In the genomic region with DNA sequence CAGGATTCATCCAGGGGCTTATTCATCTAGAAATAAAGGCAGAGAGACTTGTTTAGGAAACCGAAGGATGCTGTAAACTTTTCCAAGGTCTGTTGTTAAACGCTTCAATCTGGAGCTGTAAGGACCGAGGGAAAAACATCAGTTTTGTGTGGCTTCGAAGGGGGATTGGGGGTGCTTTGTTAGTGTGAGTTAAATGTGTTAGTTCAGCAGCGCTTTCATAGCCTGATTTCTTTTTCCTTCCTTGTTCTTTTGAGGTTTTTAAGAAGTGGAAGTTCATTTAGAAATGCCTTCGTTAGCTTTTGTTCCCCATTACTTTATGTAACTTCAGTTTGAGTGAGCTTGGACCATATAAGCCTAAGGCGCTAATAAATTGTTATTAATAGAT, we compare ENCODE assay signal across 9 cellular contexts. TPM values are rescaled to one million over a fixed set of nuclear protein-coding genes. Genes with fewer than 3 reads are reported as not detected.
A peak's percentile ranks its signal among the peaks of the same experiment; 100 is the strongest.
DNase-seq lines count a peak whose midpoint lies in the region; ATAC-seq and TF ChIP-seq lines count a peak whose summit lies in the region.
"Had no signal": no experiment of that assay in that cellular context is flagged by ENCODE, and none has a peak within 500 bp of the region (broad histone marks: within the 10 kb centered on the region; RNA-seq: fewer than 3 reads in every experiment).

No MANE protein-coding gene starts in this region.

- intact Hi-C loops in Calu3 (cut with micrococcal nuclease; ENCODE audit: unreplicated experiment): no loop called here

- H3K27me3 Mint-ChIP-seq in Calu3 (ENCODE audit: unreplicated experiment): no peaks in the 10 kb centered on the region
- H3K27me3 Mint-ChIP-seq in osteocyte (ENCODE audit: unreplicated experiment): no peaks in the 10 kb centered on the region

- H3K4me1 ChIP-seq in OCI-LY1 (ENCODE audit: insufficient read depth, low read length, severe bottlenecking) (peaks cover 56% of the 10 kb centered on the region), endocrine pancreas (ENCODE audit: control insufficient read depth, insufficient read depth, low read length) (peaks cover 5% of the 10 kb centered on the region)

- H3K4me3 ChIP-seq in OCI-LY1 (ENCODE audit: low read depth, low read length, poor library complexity, severe bottlenecking) (peak overlapping the region; percentile 96), endocrine pancreas (ENCODE audit: control insufficient read depth, insufficient read depth, low read length) (peak overlapping the region; percentile 46)

- TSS peak; percentile 21 for BruUV-seq in Calu3 (replicated peaks; lab: Mats Ljungman, UMichigan)

- H3K27ac Mint-ChIP-seq in Calu3 (ENCODE audit: unreplicated experiment) (peak overlapping the region; percentile 96), osteocyte (ENCODE audit: unreplicated experiment) (no peak overlapping the region)

- H3K9ac ChIP-seq in OCI-LY1 (ENCODE audit: low read length) (peak overlapping the region; percentile 94; the same call in 1 of the 2 replicates), endocrine pancreas (ENCODE audit: control insufficient read depth, insufficient read depth, low read length) (no peak overlapping the region)

- no peak for DNase-seq in Calu3
- DNase-seq in osteocyte (ENCODE audit: extremely low spot score, unreplicated experiment): no peak
- no peak for DNase-seq in HT-29 (ENCODE audit: low spot score)
- no peak for DNase-seq in NCI-H1417 treated with DMSO at 0.1 percent for 48 hours (lab: John Stamatoyannopoulos, UW)

- no peaks in the 10 kb centered on the region for H3K9me2 ChIP-seq in OCI-LY1 (ENCODE audit: low read depth, low read length)

- no peak overlapping the region for H2AFZ ChIP-seq in OCI-LY1 (ENCODE audit: low read length)

- no peaks in the 10 kb centered on the region for H3F3A ChIP-seq in OCI-LY1 (ENCODE audit: insufficient read depth, low read length)

- H3K4me3 Mint-ChIP-seq in Calu3 (ENCODE audit: low read depth, unreplicated experiment) (peak overlapping the region; percentile 99), osteocyte (ENCODE audit: unreplicated experiment) (peak overlapping the region; percentile 100)

- CTCF ChIA-PET in Calu3 (lab: Charles Lee): interaction anchor here (1.3 kb wide), 1 partner anchor 79 kb away, joined by 3 read pairs; no protein-coding TSS in a partner anchor

- peaks cover 51% of the 10 kb centered on the region for H3K36me3 Mint-ChIP-seq in Calu3 (ENCODE audit: insufficient read depth, unreplicated experiment)
- H3K36me3 Mint-ChIP-seq in osteocyte (ENCODE audit: unreplicated experiment): no peaks in the 10 kb centered on the region

- H3K27ac ChIP-seq in OCI-LY1 (ENCODE audit: low read depth, low read length, poor library complexity, severe bottlenecking): no peak overlapping the region
- H3K27ac ChIP-seq: SJSA1 had no signal

- no peaks in the 10 kb centered on the region for H3K9me3 ChIP-seq in OCI-LY1 (ENCODE audit: low read length)
- no peaks in the 10 kb centered on the region for H3K9me3 ChIP-seq in endocrine pancreas (ENCODE audit: control insufficient read depth, low read length)
- H3K9me3 ChIP-seq: SJSA1 had no signal

- no peaks in the 10 kb centered on the region for H4K20me1 ChIP-seq in OCI-LY1 (ENCODE audit: insufficient read depth, low read length)

- ATAC-seq in GM18520 (IDR thresholded peaks at IDR 0.05; ENCODE audit: unreplicated experiment) (no peak), HG03378 (IDR thresholded peaks at IDR 0.05; ENCODE audit: unreplicated experiment) (no peak)

- H3K9me3 Mint-ChIP-seq in Calu3 (ENCODE audit: low read depth, unreplicated experiment) (no peaks in the 10 kb centered on the region), osteocyte (ENCODE audit: unreplicated experiment) (no peaks in the 10 kb centered on the region)

- peak overlapping the region; percentile 88 for H3K4me2 ChIP-seq in OCI-LY1 (ENCODE audit: low read length)

- peaks cover 11% of the 10 kb centered on the region for H3K79me2 ChIP-seq in OCI-LY1 (ENCODE audit: insufficient read depth, low read length)

- H3K27me3 ChIP-seq in OCI-LY1 (ENCODE audit: insufficient read depth, low read length): no peaks in the 10 kb centered on the region
- H3K27me3 ChIP-seq in endocrine pancreas (ENCODE audit: control insufficient read depth, insufficient read depth, low read length): no peaks in the 10 kb centered on the region
- H3K27me3 ChIP-seq: SJSA1 had no signal

- no peak for TF ChIP-seq CTCF in Calu3 (IDR thresholded peaks at IDR 0.05; ENCODE audit: unreplicated experiment)
- TF ChIP-seq CTCF in OCI-LY1 (IDR thresholded peaks at IDR 0.05; ENCODE audit: low read length): no peak
- no peak for TF ChIP-seq CTCF in osteocyte (IDR thresholded peaks at IDR 0.05)

- H3K36me3 ChIP-seq in OCI-LY1 (ENCODE audit: insufficient read depth, low read length) (no peaks in the 10 kb centered on the region), endocrine pancreas (ENCODE audit: control insufficient read depth, insufficient read depth, low read length) (no peaks in the 10 kb centered on the region)

- H3K4me1 Mint-ChIP-seq in Calu3 (ENCODE audit: low read depth, unreplicated experiment) (peaks cover 42% of the 10 kb centered on the region), osteocyte (ENCODE audit: unreplicated experiment) (peaks cover 31% of the 10 kb centered on the region)

RNA-seq across cellular contexts. Expression of gene ANKS1A, which starts 1.5 kb away (rescaled TPM):
- total RNA-seq in Calu3 (2022): 60.3 and 67.3 TPM in 2 replicates
- total RNA-seq in osteocyte: 15.5 and 18.5 TPM in 2 replicates
- 23.4 and 25.2 TPM in 2 replicates for total RNA-seq in HT-29 (2014; rRNA removed; shearing (Covaris generic))

RNA-seq across cellular contexts. Expression of gene TAF11, which starts 2.7 kb away (rescaled TPM):
- total RNA-seq in Calu3 (2022): 42.9 and 44.3 TPM in 2 replicates
- 33.8 and 35.8 TPM in 2 replicates for total RNA-seq in osteocyte
- 17.6 and 22.2 TPM in 2 replicates for total RNA-seq in HT-29 (2014; rRNA removed; shearing (Covaris generic))
